Comparison of ENCODE assay signal across 8 cellular contexts in the genomic region with DNA sequence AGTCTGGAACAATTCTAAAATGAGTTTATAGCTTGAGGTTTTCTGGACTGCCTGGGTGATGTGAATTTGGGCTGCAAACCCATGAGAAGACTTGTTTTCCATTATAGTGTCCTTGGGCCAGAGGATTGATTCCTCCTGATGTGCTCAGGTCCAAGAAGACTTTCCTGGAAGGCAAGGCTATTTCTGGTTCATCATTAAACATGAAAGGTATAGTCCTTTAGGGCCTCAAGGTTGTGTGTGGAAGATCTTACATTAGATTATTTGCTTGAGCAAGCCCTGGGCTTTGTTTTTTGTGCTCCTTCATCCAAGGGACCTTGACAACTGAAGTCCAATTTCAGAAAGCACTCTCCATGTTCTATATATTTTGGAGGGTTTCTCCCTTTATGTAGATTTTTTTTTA.
"Had no signal": no experiment of that assay in that cellular context is flagged by ENCODE, and none has a peak within 500 bp of the region (broad histone marks: within the 10 kb centered on the region; RNA-seq: fewer than 3 reads in every experiment).

No MANE protein-coding gene starts in this region.

- FAIRE-seq: H1, H54, HTR-8/SVneo had no signal

- H3K4me2 ChIP-seq: GM23338, KMS-11 had no signal

- ATAC-seq: GM23338 had no signal

- H3K9ac ChIP-seq: KMS-11 had no signal

- H3K4me3 ChIP-seq: GM23338 had no signal

- DNase-seq: H9, HCEC 1CT, KBM-7 had no signal

- H3K27ac ChIP-seq: KMS-11 had no signal

- H2AFZ ChIP-seq: GM23338 had no signal
